30 cellular contexts compared by ENCODE assay signal in the genomic region with DNA sequence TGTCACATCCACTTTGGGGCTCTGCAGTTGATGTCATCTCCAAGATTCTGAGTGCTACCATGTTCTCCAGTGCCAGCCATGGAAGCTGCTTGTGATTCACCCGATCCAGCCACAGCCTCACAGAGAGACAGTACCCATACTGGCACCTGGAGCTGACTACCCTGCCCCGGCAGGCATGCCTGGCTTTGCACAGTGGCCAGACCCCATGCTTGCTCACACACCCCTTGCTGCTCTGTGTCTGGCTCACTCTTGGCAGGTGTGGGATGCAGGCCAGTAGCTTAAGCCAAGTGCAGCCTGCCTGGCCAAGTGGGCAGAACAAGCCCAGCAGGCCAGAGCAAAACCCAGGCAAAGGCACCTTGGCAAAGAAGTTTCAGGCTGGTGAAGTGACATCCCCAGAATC.
"Had no signal": no experiment of that assay in that cellular context is flagged by ENCODE, and none has a peak within 500 bp of the region (broad histone marks: within the 10 kb centered on the region; RNA-seq: fewer than 3 reads in every experiment).

No MANE protein-coding gene starts in this region.

- H3K27ac Mint-ChIP-seq: activated B cell treated with CpG ODN at 0.5 μM for 24 hours; activated CD8-positive, alpha-beta T cell treated with anti-CD3 and anti-CD28 coated beads for 36 hours; activated naive CD8-positive, alpha-beta T cell; activated T-helper 17 cell treated with anti-CD3 and anti-CD28 coated beads, Interleukin-2, amount 50 U/mL, for 72 hours; effector memory CD8-positive, alpha-beta T cell had no signal

- H3K4me1 ChIP-seq: esophagus squamous epithelium had no signal

- H3K4me3 ChIP-seq: esophagus squamous epithelium had no signal

- H3K27me3 ChIP-seq: brain microvascular endothelial cell, esophagus squamous epithelium had no signal

- DNase-seq: activated B cell treated with CpG ODN at 0.5 μM for 24 hours; activated CD4-positive, alpha-beta T cell treated with anti-CD3 and anti-CD28 coated beads for 48 hours; activated CD4-positive, alpha-beta T cell treated with anti-CD3 and anti-CD28 coated beads, Interleukin-2, amount 50 U/mL, for 1 hour; activated CD4-positive, alpha-beta T cell treated with anti-CD3 and anti-CD28 coated beads, Interleukin-2, amount 50 U/mL, for 48 hours; activated CD8-positive, alpha-beta memory T cell treated with anti-CD3 and anti-CD28 coated beads for 24 hours; activated CD8-positive, alpha-beta T cell treated with anti-CD3 and anti-CD28 coated beads for 36 hours; activated effector memory CD4-positive, alpha-beta T cell treated with Interleukin-2 at 50 U/mL for 16 hours; activated gamma-delta T cell treated with Interleukin-2 at 50 U/mL for 16 hours; activated naive CD4-positive, alpha-beta T cell treated with anti-CD3 and anti-CD28 coated beads, Interleukin-2, amount 50 U/mL, for 16 hours; activated naive CD4-positive, alpha-beta T cell treated with Interleukin-2 at 50 U/mL for 16 hours; activated T-cell treated with anti-CD3 and anti-CD28 coated beads, Interleukin-2, amount 50 U/mL, for 4 hours; amniotic stem cell; anterior cingulate cortex; brain microvascular endothelial cell; caudate nucleus; cortex of kidney; dermis blood vessel endothelial cell; effector CD4-positive, alpha-beta T cell; effector memory CD8-positive, alpha-beta T cell; esophagus squamous epithelium; T-helper 2 cell had no signal

- H3K4me3 Mint-ChIP-seq: activated B cell treated with CpG ODN at 0.5 μM for 24 hours; activated CD8-positive, alpha-beta T cell treated with anti-CD3 and anti-CD28 coated beads for 36 hours; activated naive CD8-positive, alpha-beta T cell; activated T-cell treated with anti-CD3 and anti-CD28 coated beads, Interleukin-2, amount 50 U/mL, for 4 hours; activated T-helper 17 cell treated with anti-CD3 and anti-CD28 coated beads, Interleukin-2, amount 50 U/mL, for 72 hours; effector memory CD8-positive, alpha-beta T cell had no signal

- H3K27me3 Mint-ChIP-seq: activated B cell treated with CpG ODN at 0.5 μM for 24 hours; activated CD8-positive, alpha-beta T cell treated with anti-CD3 and anti-CD28 coated beads for 36 hours; activated naive CD8-positive, alpha-beta T cell; activated T-helper 17 cell treated with anti-CD3 and anti-CD28 coated beads, Interleukin-2, amount 50 U/mL, for 72 hours; effector memory CD8-positive, alpha-beta T cell had no signal

- ATAC-seq: activated CD4-positive, CD25-positive, alpha-beta regulatory T cell treated with anti-CD3 and anti-CD28 coated beads, Interleukin-2, amount 50 U/mL, for 24 hours; activated CD8-positive, alpha-beta T cell treated with anti-CD3 and anti-CD28 coated beads for 36 hours; activated T-cell treated with anti-CD3 and anti-CD28 coated beads, Interleukin-2, amount 50 U/mL, for 4 hours; activated T-helper 17 cell treated with anti-CD3 and anti-CD28 coated beads, Interleukin-2, amount 50 U/mL, for 72 hours; effector memory CD8-positive, alpha-beta T cell had no signal

- H3K36me3 Mint-ChIP-seq: activated naive CD8-positive, alpha-beta T cell had no signal

- H3K4me1 Mint-ChIP-seq: activated B cell treated with CpG ODN at 0.5 μM for 24 hours; activated T-helper 17 cell treated with anti-CD3 and anti-CD28 coated beads, Interleukin-2, amount 50 U/mL, for 72 hours had no signal

- H3K27ac ChIP-seq: brain microvascular endothelial cell, epithelial cell of prostate, esophagus squamous epithelium, VCaP had no signal

- H3K36me3 ChIP-seq: brain microvascular endothelial cell, esophagus squamous epithelium had no signal

- FAIRE-seq: astrocyte, bronchial epithelial cell, colon, frontal cortex had no signal
